In genomic region chr11:11478687-11479086, GRCh38 we compare ENCODE assay signal across 19 cellular contexts.
"Had no signal": no experiment of that assay in that cellular context is flagged by ENCODE, and none has a peak within 500 bp of the region (broad histone marks: within the 10 kb centered on the region; RNA-seq: fewer than 3 reads in every experiment).

No MANE protein-coding gene starts in this region.

- H3K27me3 Mint-ChIP-seq: stimulated activated memory B cell treated with anti-CD40 and anti-IgM and Interleukin-4, amounts not matched to agents 10 μg/mL and 1 μg/mL and 100 μg/mL, for 72 hours had no signal

- H3K4me1 Mint-ChIP-seq: activated CD8-positive, alpha-beta memory T cell treated with anti-CD3 and anti-CD28 coated beads, Interleukin-2, amount 10 ng/mL, durations not matched to agents 7 days and 5 days; stimulated activated memory B cell treated with anti-CD40 and anti-IgM and Interleukin-4, amounts not matched to agents 10 μg/mL and 1 μg/mL and 100 μg/mL, for 72 hours had no signal

- H3K27ac ChIP-seq: neutrophil, right atrium auricular region, tibial artery, uterus had no signal

- H3K9me3 ChIP-seq: neutrophil, right atrium auricular region, tibial artery, uterus had no signal

- H3K4me3 Mint-ChIP-seq: activated CD8-positive, alpha-beta memory T cell treated with anti-CD3 and anti-CD28 coated beads, Interleukin-2, amount 10 ng/mL, durations not matched to agents 7 days and 5 days; activated T-cell treated with anti-CD3 and anti-CD28 coated beads, Interleukin-2, amount 50 U/mL, for 24 hours; mesothelial cell of epicardium; stimulated activated memory B cell treated with anti-CD40 and anti-IgM and Interleukin-4, amounts not matched to agents 10 μg/mL and 1 μg/mL and 100 μg/mL, for 72 hours had no signal

- H3K36me3 ChIP-seq: neutrophil, right atrium auricular region, tibial artery, uterus had no signal

- H3K36me3 Mint-ChIP-seq: activated CD8-positive, alpha-beta memory T cell treated with anti-CD3 and anti-CD28 coated beads, Interleukin-2, amount 10 ng/mL, durations not matched to agents 7 days and 5 days; activated naive CD4-positive, alpha-beta T cell treated with anti-CD3 and anti-CD28 coated beads, Interleukin-2, amount 50 U/mL, for 72 hours; mesothelial cell of epicardium; stimulated activated memory B cell treated with anti-CD40 and anti-IgM and Interleukin-4, amounts not matched to agents 10 μg/mL and 1 μg/mL and 100 μg/mL, for 72 hours had no signal

- H3K9me3 Mint-ChIP-seq: activated naive CD4-positive, alpha-beta T cell treated with anti-CD3 and anti-CD28 coated beads, Interleukin-2, amount 50 U/mL, for 72 hours; activated T-cell treated with anti-CD3 and anti-CD28 coated beads, Interleukin-2, amount 50 U/mL, for 24 hours; mesothelial cell of epicardium; stimulated activated memory B cell treated with anti-CD40 and anti-IgM and Interleukin-4, amounts not matched to agents 10 μg/mL and 1 μg/mL and 100 μg/mL, for 72 hours had no signal

- H3K4me3 ChIP-seq: right atrium auricular region, smooth muscle cell, tibial artery, uterus had no signal

- H3K27ac Mint-ChIP-seq: activated CD8-positive, alpha-beta memory T cell treated with anti-CD3 and anti-CD28 coated beads, Interleukin-2, amount 10 ng/mL, durations not matched to agents 7 days and 5 days; activated naive CD4-positive, alpha-beta T cell treated with anti-CD3 and anti-CD28 coated beads, Interleukin-2, amount 50 U/mL, for 72 hours; activated T-cell treated with anti-CD3 and anti-CD28 coated beads, Interleukin-2, amount 50 U/mL, for 24 hours; mesothelial cell of epicardium; stimulated activated memory B cell treated with anti-CD40 and anti-IgM and Interleukin-4, amounts not matched to agents 10 μg/mL and 1 μg/mL and 100 μg/mL, for 72 hours had no signal

- H3K4me1 ChIP-seq: uterus had no signal

- H3K27me3 ChIP-seq: right atrium auricular region, tibial artery, uterus had no signal

- ATAC-seq: activated CD8-positive, alpha-beta memory T cell treated with anti-CD3 and anti-CD28 coated beads, Interleukin-2, amount 10 ng/mL, durations not matched to agents 7 days and 5 days; activated naive CD4-positive, alpha-beta T cell treated with anti-CD3 and anti-CD28 coated beads, Interleukin-2, amount 50 U/mL, for 72 hours; stimulated activated memory B cell treated with anti-CD40 and anti-IgM and Interleukin-4, amounts not matched to agents 10 μg/mL and 1 μg/mL and 100 μg/mL, for 72 hours had no signal

- DNase-seq: activated CD4-positive, alpha-beta T cell treated with anti-CD3 and anti-CD28 coated beads for 1 hour; activated CD4-positive, alpha-beta T cell treated with anti-CD3 and anti-CD28 coated beads, Interleukin-2, amount 50 U/mL, for 48 hours; activated CD8-positive, alpha-beta memory T cell treated with anti-CD3 and anti-CD28 coated beads, Interleukin-2, amount 10 ng/mL, durations not matched to agents 7 days and 5 days; activated effector memory CD4-positive, alpha-beta T cell treated with Interleukin-2 at 50 U/mL for 16 hours; activated T-cell treated with anti-CD3 and anti-CD28 coated beads, Interleukin-2, amount 50 U/mL, for 24 hours; amygdala; foreskin melanocyte; head of caudate nucleus; kidney glomerular epithelial cell; posterior cingulate gyrus; T-helper 2 cell; tibial artery; uterus had no signal
